8 cellular contexts compared by ENCODE assay signal in the genomic region with DNA sequence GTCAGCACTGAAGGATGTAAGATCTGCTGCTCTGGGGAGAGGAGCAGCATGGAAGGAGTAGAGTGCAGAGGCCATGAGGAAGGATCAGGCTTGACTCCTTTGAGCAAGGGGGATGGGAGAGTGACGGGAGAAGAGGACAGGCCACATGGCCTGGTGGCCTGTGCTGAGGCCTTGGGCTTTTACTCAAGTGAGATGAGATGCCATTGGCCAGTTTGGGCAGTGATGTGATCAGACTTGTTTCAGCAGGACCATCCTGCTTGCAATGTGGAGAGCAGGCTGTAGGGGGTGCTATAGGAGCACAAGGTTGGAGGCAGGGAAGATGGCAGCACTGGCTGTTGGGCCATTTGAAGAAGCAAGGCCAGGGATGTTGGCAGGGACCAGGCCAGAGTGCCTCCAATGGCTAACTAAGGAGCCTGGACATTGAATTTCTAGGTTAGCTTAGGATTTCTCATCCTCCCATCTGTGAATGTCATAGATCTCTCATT. TPM values are rescaled to one million over a fixed set of nuclear protein-coding genes. Genes with fewer than 3 reads are reported as not detected.
DNase-seq lines count a peak whose midpoint lies in the region; ATAC-seq, FAIRE-seq and TF ChIP-seq lines count a peak whose summit lies in the region.

No MANE protein-coding gene starts in this region.

- H3K9me3 Mint-ChIP-seq in natural killer cell, result no peaks in the 10 kb centered on the region
- no peaks in the 10 kb centered on the region for H3K9me3 Mint-ChIP-seq in stimulated activated memory B cell treated with anti-CD40 and anti-IgM and Interleukin-4, amounts not matched to agents 10 μg/mL and 1 μg/mL and 100 μg/mL, for 72 hours

- no peaks in the 10 kb centered on the region for H3K27me3 ChIP-seq in brain microvascular endothelial cell (replicated peaks)

- in situ Hi-C loops in brain microvascular endothelial cell (cut with HindIII; ENCODE audit: low pct_ligation_motif_present, low sequenced_read_pairs), result no loop called here

- FAIRE-seq in H54 (lab: Jason Lieb, UNC), result peak; percentile 11

- H3K27ac Mint-ChIP-seq in natural killer cell, result peak overlapping the region in 1 of 2 donors; percentile 9
- no peak overlapping the region for H3K27ac Mint-ChIP-seq in stimulated activated memory B cell treated with anti-CD40 and anti-IgM and Interleukin-4, amounts not matched to agents 10 μg/mL and 1 μg/mL and 100 μg/mL, for 72 hours

- H3K4me3 ChIP-seq in AG10803 (ENCODE audit: low read length) (no peak overlapping the region), brain microvascular endothelial cell (ENCODE audit: low read depth, low read length) (no peak overlapping the region)

- ATAC-seq in natural killer cell, result peak in 2 of 3 donors; percentile 32 to 41
- no peak for ATAC-seq in stimulated activated memory B cell treated with anti-CD40 and anti-IgM and Interleukin-4, amounts not matched to agents 10 μg/mL and 1 μg/mL and 100 μg/mL, for 72 hours

- DNase-seq in AG10803 (ENCODE audit: low read depth), result peak; percentile 3
- DNase-seq in H54 (ENCODE audit: insufficient read length, low spot score), result peak; percentile 14
- peak; percentile 17 to 22 for DNase-seq in SW 1271 (lab: John Stamatoyannopoulos, UW)
- peak; percentile 42 for DNase-seq in brain microvascular endothelial cell
- DNase-seq in natural killer cell, result no peak
- DNase-seq in GM03348 (ENCODE audit: low spot score), result no peak
- DNase-seq in GM19238 (ENCODE audit: insufficient read length, low spot score), result no peak

- no peak overlapping the region for H3K4me3 Mint-ChIP-seq in natural killer cell
- H3K4me3 Mint-ChIP-seq in stimulated activated memory B cell treated with anti-CD40 and anti-IgM and Interleukin-4, amounts not matched to agents 10 μg/mL and 1 μg/mL and 100 μg/mL, for 72 hours, result no peak overlapping the region

- peaks cover 23% of the 10 kb centered on the region for H3K36me3 ChIP-seq in brain microvascular endothelial cell (replicated peaks)

- peak; percentile 47 for TF ChIP-seq CTCF in AG10803 (conservative IDR thresholded peaks at IDR 0.05; ENCODE audit: low read length)
- peak; percentile 69 for TF ChIP-seq CTCF in brain microvascular endothelial cell (IDR thresholded peaks at IDR 0.05; ENCODE audit: low read depth, low read length, missing control alignments)
- TF ChIP-seq CTCF in natural killer cell (IDR thresholded peaks at IDR 0.05), result no peak

- TF ChIP-seq POLR2A in H54 (IDR thresholded peaks at IDR 0.05; ENCODE audit: low read depth, low read length), result no peak

- no peak overlapping the region for H3K27ac ChIP-seq in brain microvascular endothelial cell

- peaks cover 0 to 14% of the 10 kb centered on the region in 2 donors for H3K4me1 Mint-ChIP-seq in natural killer cell
- no peaks in the 10 kb centered on the region for H3K4me1 Mint-ChIP-seq in stimulated activated memory B cell treated with anti-CD40 and anti-IgM and Interleukin-4, amounts not matched to agents 10 μg/mL and 1 μg/mL and 100 μg/mL, for 72 hours

- peaks cover 0 to under 1% of the 10 kb centered on the region in 2 donors for H3K27me3 Mint-ChIP-seq in natural killer cell (ENCODE audit: low read depth in 2 of 2)
- H3K27me3 Mint-ChIP-seq in stimulated activated memory B cell treated with anti-CD40 and anti-IgM and Interleukin-4, amounts not matched to agents 10 μg/mL and 1 μg/mL and 100 μg/mL, for 72 hours, result no peaks in the 10 kb centered on the region

- intact Hi-C loops in natural killer cell (cut with micrococcal nuclease), result no loop called here

- peaks cover 9% of the 10 kb centered on the region for H3K36me3 Mint-ChIP-seq in natural killer cell
- H3K36me3 Mint-ChIP-seq in stimulated activated memory B cell treated with anti-CD40 and anti-IgM and Interleukin-4, amounts not matched to agents 10 μg/mL and 1 μg/mL and 100 μg/mL, for 72 hours, result peaks cover 23% of the 10 kb centered on the region

RNA-seq across cellular contexts. Expression of a gene that starts 23.6 kb away (rescaled TPM):
- not detected for total RNA-seq in natural killer cell

RNA-seq across cellular contexts. Expression of a gene that starts 34.9 kb away (rescaled TPM):
- 1 to 10 TPM; 6.1 to 7.4 (median 7.3) TPM for total RNA-seq in natural killer cell

Comparison
In these comparisons a context has a peak if more than half of its experiments do, and no peak if none do; other contexts are left out.
1. DNase-seq: peak in AG10803 (single experiment), H54 (single experiment), SW 1271 (2 of 2) and brain microvascular endothelial cell (single experiment); none in natural killer cell (single experiment), GM03348 (single experiment) and GM19238 (single experiment).